ENCODE assay signal across 35 cellular contexts in the genomic region with DNA sequence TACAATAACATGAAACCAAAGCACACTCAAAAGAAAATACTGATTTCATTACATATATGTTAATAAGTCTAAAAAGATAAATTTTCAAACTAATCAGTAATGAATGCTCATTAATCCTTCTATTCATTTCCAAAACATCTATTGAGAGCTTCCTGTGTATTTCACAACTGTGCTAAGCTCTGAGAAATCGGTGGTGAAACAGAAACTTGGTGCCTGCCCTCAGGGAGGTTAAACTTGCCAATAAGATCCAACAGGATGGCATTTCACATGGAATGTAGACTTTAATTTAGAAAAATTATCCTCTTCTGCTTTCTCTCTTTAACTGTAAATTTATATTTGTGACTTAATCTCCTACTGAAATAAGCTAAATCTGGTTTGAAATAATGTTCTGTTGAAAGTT.
"Had no signal": no experiment of that assay in that cellular context is flagged by ENCODE, and none has a peak within 500 bp of the region (broad histone marks: within the 10 kb centered on the region; RNA-seq: fewer than 3 reads in every experiment).

No MANE protein-coding gene starts in this region.

- H3K4me3 ChIP-seq: ascending aorta, cardiac muscle cell had no signal

- H3K4me1 Mint-ChIP-seq: brain; central memory CD8-positive, alpha-beta T cell had no signal

- H3K4me3 Mint-ChIP-seq: activated B cell treated with CpG ODN at 0.5 μM for 24 hours; activated CD4-positive, alpha-beta memory T cell treated with anti-CD3 and anti-CD28 coated beads for 36 hours; activated CD4-positive, alpha-beta T cell treated with anti-CD3 and anti-CD28 coated beads, Interleukin-2, amount 10 ng/mL, durations not matched to agents 24 days and 14 days; activated CD8-positive, alpha-beta T cell treated with anti-CD3 and anti-CD28 coated beads for 36 hours; activated naive CD4-positive, alpha-beta T cell treated with anti-CD3 and anti-CD28 coated beads for 36 hours; activated naive CD8-positive, alpha-beta T cell treated with anti-CD3 and anti-CD28 coated beads, Interleukin-2, amount 10 ng/mL, durations not matched to agents 7 days and 5 days; activated naive CD8-positive, alpha-beta T cell treated with anti-CD3 and anti-CD28 coated beads, Interleukin-2, amount 50 U/mL, for 24 hours; activated T-cell treated with anti-CD3 and anti-CD28 coated beads, Interleukin-2, amount 50 U/mL, for 4 hours; activated T-cell treated with anti-CD3 and anti-CD28 coated beads, Interleukin-2, amount 50 U/mL, for 72 hours; activated T-helper 1 cell treated with anti-CD3 and anti-CD28 coated beads, Interleukin-12 subunit alpha, Interleukin-12 subunit beta, Interleukin-2, Interleukin-4 antibody, amounts not matched to agents 30 ng/mL and 10 ng/mL and 1 ng/mL, durations not matched to agents 14 hours and 24 hours and 36 hours; activated T-helper 17 cell treated with anti-CD3 and anti-CD28 coated beads, Interleukin-2, amount 50 U/mL, for 72 hours; brain; central memory CD8-positive, alpha-beta T cell; T-helper 1 cell treated with Interleukin-12 subunit alpha and Interleukin-12 subunit beta and Interleukin-4 antibody, amounts not matched to agents 30 μg/mL and 1 μg/mL, for 36 hours; T-helper 2 cell treated with Interferon-gamma antibody and Interleukin-4, amounts not matched to agents 5 μg/mL and 100 μg/mL, for 36 hours had no signal

- H3K36me3 ChIP-seq: ascending aorta, cardiac muscle cell had no signal

- H3K9me3 Mint-ChIP-seq: activated B cell treated with CpG ODN at 0.5 μM for 24 hours; activated CD4-positive, alpha-beta memory T cell treated with anti-CD3 and anti-CD28 coated beads for 36 hours; activated T-helper 17 cell treated with anti-CD3 and anti-CD28 coated beads, Interleukin-2, amount 50 U/mL, for 72 hours; central memory CD8-positive, alpha-beta T cell had no signal

- H3K36me3 Mint-ChIP-seq: activated CD4-positive, alpha-beta memory T cell treated with anti-CD3 and anti-CD28 coated beads for 36 hours; brain had no signal

- H3K9me3 ChIP-seq: ascending aorta had no signal

- H3K27me3 Mint-ChIP-seq: activated CD8-positive, alpha-beta T cell treated with anti-CD3 and anti-CD28 coated beads for 36 hours had no signal

- H3K27ac ChIP-seq: ascending aorta, cardiac muscle cell, VCaP had no signal

- ATAC-seq: activated CD8-positive, alpha-beta T cell treated with anti-CD3 and anti-CD28 coated beads for 36 hours; activated naive CD4-positive, alpha-beta T cell treated with anti-CD3 and anti-CD28 coated beads, Interleukin-2, amount 50 U/mL, for 72 hours; activated naive CD8-positive, alpha-beta T cell treated with anti-CD3 and anti-CD28 coated beads, Interleukin-2, amount 50 U/mL, for 24 hours; activated T-cell treated with anti-CD3 and anti-CD28 coated beads, Interleukin-2, amount 50 U/mL, for 4 hours; activated T-cell treated with anti-CD3 and anti-CD28 coated beads, Interleukin-2, amount 50 U/mL, for 72 hours; activated T-helper 17 cell treated with anti-CD3 and anti-CD28 coated beads, Interleukin-2, amount 50 U/mL, for 72 hours had no signal

- H3K27ac Mint-ChIP-seq: activated B cell treated with CpG ODN at 0.5 μM for 24 hours; activated CD4-positive, alpha-beta memory T cell treated with anti-CD3 and anti-CD28 coated beads for 36 hours; activated CD4-positive, alpha-beta T cell treated with anti-CD3 and anti-CD28 coated beads, Interleukin-2, amount 10 ng/mL, durations not matched to agents 24 days and 14 days; activated CD8-positive, alpha-beta T cell treated with anti-CD3 and anti-CD28 coated beads for 36 hours; activated naive CD4-positive, alpha-beta T cell treated with anti-CD3 and anti-CD28 coated beads for 36 hours; activated naive CD4-positive, alpha-beta T cell treated with anti-CD3 and anti-CD28 coated beads, Interleukin-2, amount 50 U/mL, for 72 hours; activated naive CD8-positive, alpha-beta T cell treated with anti-CD3 and anti-CD28 coated beads, Interleukin-2, amount 10 ng/mL, durations not matched to agents 7 days and 5 days; activated naive CD8-positive, alpha-beta T cell treated with anti-CD3 and anti-CD28 coated beads, Interleukin-2, amount 50 U/mL, for 24 hours; activated T-cell treated with anti-CD3 and anti-CD28 coated beads, Interleukin-2, amount 50 U/mL, for 72 hours; activated T-helper 1 cell treated with anti-CD3 and anti-CD28 coated beads, Interleukin-12 subunit alpha, Interleukin-12 subunit beta, Interleukin-2, Interleukin-4 antibody, amounts not matched to agents 30 ng/mL and 10 ng/mL and 1 ng/mL, durations not matched to agents 14 hours and 24 hours and 36 hours; activated T-helper 17 cell treated with anti-CD3 and anti-CD28 coated beads, Interleukin-2, amount 50 U/mL, for 72 hours; brain; T-helper 1 cell treated with Interleukin-12 subunit alpha and Interleukin-12 subunit beta and Interleukin-4 antibody, amounts not matched to agents 30 μg/mL and 1 μg/mL, for 36 hours; T-helper 2 cell treated with Interferon-gamma antibody and Interleukin-4, amounts not matched to agents 5 μg/mL and 100 μg/mL, for 36 hours had no signal

- H3K4me1 ChIP-seq: ascending aorta had no signal

- H3K27me3 ChIP-seq: ascending aorta, cardiac muscle cell had no signal

- DNase-seq: activated B cell treated with CpG ODN at 0.5 μM for 24 hours; activated CD4-positive, alpha-beta memory T cell treated with anti-CD3 and anti-CD28 coated beads for 36 hours; activated CD4-positive, alpha-beta T cell treated with anti-CD3 and anti-CD28 coated beads for 4 hours; activated CD4-positive, alpha-beta T cell treated with anti-CD3 and anti-CD28 coated beads, Interleukin-2, amount 10 ng/mL, durations not matched to agents 24 days and 14 days; activated CD4-positive, alpha-beta T cell treated with anti-CD3 and anti-CD28 coated beads, Interleukin-2, amount 50 U/mL, for 1 hour; activated CD4-positive, alpha-beta T cell treated with anti-CD3 and anti-CD28 coated beads, Interleukin-2, amount 50 U/mL, for 4 hours; activated CD4-positive, CD25-positive, alpha-beta regulatory T cell treated with anti-CD3 and anti-CD28 coated beads, Interleukin-2, amount 50 U/mL, for 72 hours; activated CD8-positive, alpha-beta memory T cell treated with anti-CD3 and anti-CD28 coated beads, Interleukin-2, amount 50 U/mL, for 4 hours; activated CD8-positive, alpha-beta T cell treated with anti-CD3 and anti-CD28 coated beads for 36 hours; activated effector memory CD4-positive, alpha-beta T cell treated with anti-CD3 and anti-CD28 coated beads, Interleukin-2, amount 50 U/mL, for 16 hours; activated gamma-delta T cell treated with Interleukin-2 at 50 U/mL for 16 hours; activated naive CD4-positive, alpha-beta T cell; activated naive CD4-positive, alpha-beta T cell treated with anti-CD3 and anti-CD28 coated beads for 36 hours; activated naive CD4-positive, alpha-beta T cell treated with anti-CD3 and anti-CD28 coated beads, Interleukin-2, amount 50 U/mL, for 16 hours; activated naive CD8-positive, alpha-beta T cell treated with anti-CD3 and anti-CD28 coated beads, Interleukin-2, amount 10 ng/mL, durations not matched to agents 7 days and 5 days; activated naive CD8-positive, alpha-beta T cell treated with anti-CD3 and anti-CD28 coated beads, Interleukin-2, amount 50 U/mL, for 24 hours; activated T-cell treated with anti-CD3 and anti-CD28 coated beads for 4 hours; activated T-cell treated with anti-CD3 and anti-CD28 coated beads, Interleukin-2, amount 50 U/mL, for 1 hour; activated T-cell treated with anti-CD3 and anti-CD28 coated beads, Interleukin-2, amount 50 U/mL, for 4 hours; activated T-cell treated with anti-CD3 and anti-CD28 coated beads, Interleukin-2, amount 50 U/mL, for 72 hours; amygdala; anterior cingulate cortex; caudate nucleus; cerebellar nuclear complex; T-helper 9 cell had no signal
